ENCODE assay signal across 17 cellular contexts in genomic region chr5:150531686-150532085, GRCh38. TPM values are rescaled to one million over a fixed set of nuclear protein-coding genes. Genes with fewer than 3 reads are reported as not detected.
DNase-seq lines count a peak whose midpoint lies in the region; ATAC-seq and TF ChIP-seq lines count a peak whose summit lies in the region.
"Had no signal": no experiment of that assay in that cellular context is flagged by ENCODE, and none has a peak within 500 bp of the region (broad histone marks: within the 10 kb centered on the region; RNA-seq: fewer than 3 reads in every experiment).

No MANE protein-coding gene starts in this region.

- peaks cover 55% of the 10 kb centered on the region for H4K20me1 ChIP-seq in osteoblast (ENCODE audit: insufficient read depth, low read length)

- H3K9me3 Mint-ChIP-seq in activated CD4-positive, alpha-beta T cell treated with anti-CD3 and anti-CD28 coated beads, Interleukin-2, amount 10 ng/mL, durations not matched to agents 7 days and 5 days, result no peaks in the 10 kb centered on the region
- H3K9me3 Mint-ChIP-seq: CD4-positive, alpha-beta T cell had no signal

- no peaks in the 10 kb centered on the region for H3K27me3 Mint-ChIP-seq in activated CD4-positive, alpha-beta T cell treated with anti-CD3 and anti-CD28 coated beads, Interleukin-2, amount 10 ng/mL, durations not matched to agents 7 days and 5 days
- H3K27me3 Mint-ChIP-seq: CD4-positive, alpha-beta T cell had no signal

- peaks cover 3% of the 10 kb centered on the region for H3K4me1 ChIP-seq in osteoblast (ENCODE audit: insufficient read depth, low read length)
- H3K4me1 ChIP-seq in testis, result peaks cover 53% of the 10 kb centered on the region

- H3K27me3 ChIP-seq in osteoblast (ENCODE audit: insufficient read depth, low read length) (no peaks in the 10 kb centered on the region), testis (no peaks in the 10 kb centered on the region)

- no peak overlapping the region for H3K4me2 ChIP-seq in osteoblast (ENCODE audit: insufficient read depth, low read length)
- H3K4me2 ChIP-seq: A549 had no signal

- TF ChIP-seq CTCF in osteoblast (IDR thresholded peaks at IDR 0.05; ENCODE audit: extremely low read depth, low read depth, low read length) (no peak), testis (IDR thresholded peaks at IDR 0.05) (no peak)

- POLR2A ChIA-PET in activated CD4-positive, alpha-beta T cell treated with anti-CD3 and anti-CD28 coated beads, Interleukin-2, amount 10 ng/mL, durations not matched to agents 7 days and 5 days (lab: Charles Lee), result no interaction called here

- no peak overlapping the region for H2AFZ ChIP-seq in osteoblast (ENCODE audit: low read length)
- H2AFZ ChIP-seq: GM23248 had no signal

- H3K4me1 Mint-ChIP-seq in activated CD4-positive, alpha-beta T cell treated with anti-CD3 and anti-CD28 coated beads, Interleukin-2, amount 10 ng/mL, durations not matched to agents 7 days and 5 days, result no peaks in the 10 kb centered on the region

- no peak overlapping the region for H3K4me3 Mint-ChIP-seq in activated CD4-positive, alpha-beta T cell treated with anti-CD3 and anti-CD28 coated beads, Interleukin-2, amount 10 ng/mL, durations not matched to agents 7 days and 5 days
- H3K4me3 Mint-ChIP-seq: CD4-positive, alpha-beta T cell had no signal

- CTCF ChIA-PET in activated CD4-positive, alpha-beta T cell treated with anti-CD3 and anti-CD28 coated beads, Interleukin-2, amount 10 ng/mL, durations not matched to agents 7 days and 5 days (lab: Charles Lee), result no interaction called here

- intact Hi-C loops in Right ventricle myocardium superior (cut with DNase I), result no loop called here
- intact Hi-C loops in left ventricle myocardium superior (cut with micrococcal nuclease), result no loop called here
- intact Hi-C loops in testis (cut with DNase I; ENCODE audit: low total_unique reads), result no loop called here

- DNase-seq in Right ventricle myocardium superior (peak; percentile 17), left ventricle myocardium superior (no peak), osteoblast (ENCODE audit: insufficient read length, low spot score, missing footprints) (peak; percentile 34), testis (no peak)
- no peak for DNase-seq in activated CD4-positive, alpha-beta T cell treated with anti-CD3 and anti-CD28 coated beads, Interleukin-2, amount 10 ng/mL, durations not matched to agents 7 days and 5 days
- DNase-seq in stimulated activated naive CD4-positive, alpha-beta T cell treated with Interleukin-2 at 50 U/mL for 16 hours (lab: John Stamatoyannopoulos, UW), result no peak
- DNase-seq: AML-193; CD4-positive, alpha-beta T cell; DMS153; DMS79; GDM1; GM23248 had no signal

- H3K27ac ChIP-seq in osteoblast (ENCODE audit: low read depth, low read length) (no peak overlapping the region), testis (peak overlapping the region; percentile 69 to 79)
- H3K27ac ChIP-seq: 22Rv1, A549, C4-2B, GM23248 had no signal

- peaks cover 87% of the 10 kb centered on the region for H3K79me2 ChIP-seq in osteoblast (ENCODE audit: insufficient read depth, low read length)

- no peak overlapping the region for H3K4me3 ChIP-seq in osteoblast (ENCODE audit: insufficient read depth, low read length)
- H3K4me3 ChIP-seq in testis, result no peak overlapping the region
- H3K4me3 ChIP-seq: A549, GM23248, HAP-1 had no signal

- H3K9me3 ChIP-seq in osteoblast (ENCODE audit: low read depth, low read length) (no peaks in the 10 kb centered on the region), testis (no peaks in the 10 kb centered on the region)
- H3K9me3 ChIP-seq: A549, HAP-1 had no signal

- WGBS in testis, 2 donors, result 70 to 86% methylated on average over 6 to 9 of the region's 9 CpGs

- no peak for ATAC-seq in Right ventricle myocardium superior (ENCODE audit: poor library complexity)
- ATAC-seq in left ventricle myocardium superior, result no peak
- no peak for ATAC-seq in GM19023 (IDR thresholded peaks at IDR 0.05; ENCODE audit: unreplicated experiment)
- ATAC-seq: A549 had no signal

- TF ChIP-seq POLR2A in testis (IDR thresholded peaks at IDR 0.05), result no peak

- no peak overlapping the region for H3K27ac Mint-ChIP-seq in activated CD4-positive, alpha-beta T cell treated with anti-CD3 and anti-CD28 coated beads, Interleukin-2, amount 10 ng/mL, durations not matched to agents 7 days and 5 days
- H3K27ac Mint-ChIP-seq: CD4-positive, alpha-beta T cell had no signal

- H3K36me3 ChIP-seq in osteoblast (ENCODE audit: insufficient read depth, low read length), result peaks cover 80% of the 10 kb centered on the region
- no peaks in the 10 kb centered on the region for H3K36me3 ChIP-seq in testis (ENCODE audit: low read depth, missing control alignments)

- no peaks in the 10 kb centered on the region for H3K36me3 Mint-ChIP-seq in activated CD4-positive, alpha-beta T cell treated with anti-CD3 and anti-CD28 coated beads, Interleukin-2, amount 10 ng/mL, durations not matched to agents 7 days and 5 days (ENCODE audit: low read depth)

RNA-seq across cellular contexts. Expression of gene NDST1, which starts 23.8 kb away (rescaled TPM):
- total RNA-seq in Right ventricle myocardium superior, result 50.8 TPM
- 57.9 TPM for total RNA-seq in left ventricle myocardium superior
- 89.9 and 104 TPM in 2 replicates for total RNA-seq in osteoblast
- 100 to 1,000 TPM; 167 to 174 TPM for total RNA-seq in testis
- polyA plus RNA-seq in testis (ENCODE audit: insufficient read depth, low read depth, low replicate concordance), result 55.0 TPM
- under 1 TPM; 0.50 to 0.71 TPM for total RNA-seq in activated CD4-positive, alpha-beta T cell treated with anti-CD3 and anti-CD28 coated beads, Interleukin-2, amount 10 ng/mL, durations not matched to agents 7 days and 5 days

Comparison
In these comparisons a context has a peak if more than half of its experiments do, and no peak if none do; other contexts are left out.
1. DNase-seq: peak in Right ventricle myocardium superior (single experiment) and osteoblast (single experiment); none in left ventricle myocardium superior (single experiment), testis (single experiment), activated CD4-positive, alpha-beta T cell treated with anti-CD3 and anti-CD28 coated beads, Interleukin-2, amount 10 ng/mL, durations not matched to agents 7 days and 5 days (single experiment) and stimulated activated naive CD4-positive, alpha-beta T cell treated with Interleukin-2 at 50 U/mL for 16 hours (single experiment).
2. RNA of gene NDST1, which starts 23.8 kb away (total RNA-seq): 167 to 174 TPM in testis, 89.9 to 104 TPM in osteoblast, 57.9 TPM in left ventricle myocardium superior (single experiment) and 50.8 TPM in Right ventricle myocardium superior (single experiment); 0.50 to 0.71 TPM in activated CD4-positive, alpha-beta T cell treated with anti-CD3 and anti-CD28 coated beads, Interleukin-2, amount 10 ng/mL, durations not matched to agents 7 days and 5 days; every median in the first group is over 10 times any median in the second.